In genomic region chr11:78961938-78962701, GRCh38 we compare ENCODE assay signal across 9 cellular contexts.
DNase-seq lines count a peak whose midpoint lies in the region; ATAC-seq and TF ChIP-seq lines count a peak whose summit lies in the region.
"Had no signal": no experiment of that assay in that cellular context is flagged by ENCODE, and none has a peak within 500 bp of the region (broad histone marks: within the 10 kb centered on the region; RNA-seq: fewer than 3 reads in every experiment).

No MANE protein-coding gene starts in this region.

- H4K91ac ChIP-seq in neuronal stem cell (ENCODE audit: low read depth, low read length, poor library complexity) = peak overlapping the region; percentile 75

- H3K23ac ChIP-seq in neuronal stem cell (ENCODE audit: low read depth, low read length, poor library complexity) = no peak overlapping the region

- H3K27me3 ChIP-seq in endodermal cell (ENCODE audit: control insufficient read depth, insufficient read depth, low read length, poor library complexity, severe bottlenecking) (no peaks in the 10 kb centered on the region), neuronal stem cell (ENCODE audit: control insufficient read depth in 3 of 3, insufficient read depth in 3 of 3, low read depth in 1 of 3, low read length in 3 of 3) (no peaks in the 10 kb centered on the region)

- peak overlapping the region; percentile 27 for H2AK5ac ChIP-seq in neuronal stem cell (ENCODE audit: low read depth, low read length)

- H2AFZ ChIP-seq in neuronal stem cell (ENCODE audit: low read length) = peak overlapping the region; percentile 90

- H3K27ac Mint-ChIP-seq in endodermal cell = peak overlapping the region; percentile 42
- H3K27ac Mint-ChIP-seq: stimulated activated memory B cell treated with anti-CD40 and anti-IgM and Interleukin-4, amounts not matched to agents 10 μg/mL and 1 μg/mL and 100 μg/mL, for 72 hours had no signal

- peak overlapping the region; percentile 85 for H3K4me2 ChIP-seq in neuronal stem cell (ENCODE audit: insufficient read depth, low read length, poor library complexity, severe bottlenecking)

- intact Hi-C loops in Right ventricle myocardium superior (cut with DNase I) = loop anchor here (5.0 kb wide), 1 partner anchor 315 kb away; no protein-coding TSS in a partner anchor

- H3K9me3 ChIP-seq in endodermal cell (ENCODE audit: control insufficient read depth, low read length) = no peaks in the 10 kb centered on the region
- H3K9me3 ChIP-seq in neuronal stem cell (replicated peaks in 1 of 2; ENCODE audit: control insufficient read depth in 2 of 2, insufficient read depth in 1 of 2, low read depth in 1 of 2, low read length in 2 of 2) = no peaks in the 10 kb centered on the region

- no peak overlapping the region for H2BK5ac ChIP-seq in neuronal stem cell (ENCODE audit: low read length)

- no peak overlapping the region for H3K4ac ChIP-seq in neuronal stem cell (ENCODE audit: low read length)

- H3K18ac ChIP-seq in neuronal stem cell (ENCODE audit: low read length) = peak overlapping the region; percentile 90

- no peaks in the 10 kb centered on the region for H3K36me3 ChIP-seq in endodermal cell (ENCODE audit: control insufficient read depth, insufficient read depth, low read length)
- H3K36me3 ChIP-seq in neuronal stem cell (replicated peaks in 1 of 2; ENCODE audit: control insufficient read depth in 2 of 2, insufficient read depth in 2 of 2, low read length in 2 of 2) = no peaks in the 10 kb centered on the region

- no peak overlapping the region for H4K8ac ChIP-seq in neuronal stem cell (ENCODE audit: low read depth, low read length)

- H3K27ac ChIP-seq in endodermal cell (ENCODE audit: low read depth, low read length) (peak overlapping the region; percentile 65), neuronal stem cell (replicated peaks; ENCODE audit: low read length) (no peak overlapping the region)

- peaks cover 27% of the 10 kb centered on the region for H3K4me1 Mint-ChIP-seq in endodermal cell
- H3K4me1 Mint-ChIP-seq: stimulated activated memory B cell treated with anti-CD40 and anti-IgM and Interleukin-4, amounts not matched to agents 10 μg/mL and 1 μg/mL and 100 μg/mL, for 72 hours had no signal

- H3K4me3 ChIP-seq in endodermal cell (ENCODE audit: low read length) = peak overlapping the region; percentile 28
- H3K4me3 ChIP-seq in neuronal stem cell (ENCODE audit: low read length in 2 of 2) = peak overlapping the region; percentile 51 to 78

- H2BK12ac ChIP-seq in neuronal stem cell (ENCODE audit: low read length) = no peak overlapping the region

- H3K36me3 Mint-ChIP-seq in endodermal cell (ENCODE audit: low read depth) = no peaks in the 10 kb centered on the region
- H3K36me3 Mint-ChIP-seq: stimulated activated memory B cell treated with anti-CD40 and anti-IgM and Interleukin-4, amounts not matched to agents 10 μg/mL and 1 μg/mL and 100 μg/mL, for 72 hours had no signal

- H2BK120ac ChIP-seq in neuronal stem cell (ENCODE audit: low read depth, low read length) = no peak overlapping the region

- H3K27me3 Mint-ChIP-seq in endodermal cell (ENCODE audit: insufficient read depth) = no peaks in the 10 kb centered on the region

- no peaks in the 10 kb centered on the region for H3K9me3 Mint-ChIP-seq in endodermal cell
- H3K9me3 Mint-ChIP-seq: stimulated activated memory B cell treated with anti-CD40 and anti-IgM and Interleukin-4, amounts not matched to agents 10 μg/mL and 1 μg/mL and 100 μg/mL, for 72 hours had no signal

- DNase-seq in ELR (ENCODE audit: low read depth) (peak; percentile 7), NCI-H2171 treated with DMSO at 0.1 percent for 48 hours (lab: John Stamatoyannopoulos, UW) (peak; percentile 97), endodermal cell (peak; percentile 94), neuronal stem cell (ENCODE audit: low spot score) (peak; percentile 85), MV-4-11 (lab: John Stamatoyannopoulos, UW) (no peak), UCSD-AML1 (lab: John Stamatoyannopoulos, UW; ENCODE audit: unreplicated experiment) (no peak), Right ventricle myocardium superior (no peak)

- H3K79me1 ChIP-seq in neuronal stem cell (ENCODE audit: low read depth, low read length) = no peaks in the 10 kb centered on the region

- 27 to 31% methylated on average over 15 to 35 of the region's 36 CpGs for WGBS in endodermal cell (ENCODE audit: insufficient coverage in 1 of 2, insufficient read length in 1 of 2), 2 experiments
- no CpG with 5 or more reads among the region's 36 CpGs for WGBS in neuronal stem cell (ENCODE audit: extremely low coverage in 2 of 2, insufficient read length in 2 of 2, insufficient replicate concordance in 1 of 2), 2 donors

- peak overlapping the region; percentile 54 for H3K4me3 Mint-ChIP-seq in endodermal cell
- H3K4me3 Mint-ChIP-seq: stimulated activated memory B cell treated with anti-CD40 and anti-IgM and Interleukin-4, amounts not matched to agents 10 μg/mL and 1 μg/mL and 100 μg/mL, for 72 hours had no signal

- no peak for TF ChIP-seq CTCF in endodermal cell (conservative IDR thresholded peaks at IDR 0.05)

- peak overlapping the region; percentile 22 for H2BK15ac ChIP-seq in neuronal stem cell (ENCODE audit: low read length)

- no peak overlapping the region for H3K14ac ChIP-seq in neuronal stem cell (ENCODE audit: low read length)

- ATAC-seq in HG03135 (IDR thresholded peaks at IDR 0.05; ENCODE audit: unreplicated experiment) = no peak
- ATAC-seq in Right ventricle myocardium superior (ENCODE audit: poor library complexity) = no peak
- ATAC-seq: stimulated activated memory B cell treated with anti-CD40 and anti-IgM and Interleukin-4, amounts not matched to agents 10 μg/mL and 1 μg/mL and 100 μg/mL, for 72 hours had no signal

- no peak overlapping the region for H3K9ac ChIP-seq in endodermal cell (ENCODE audit: extremely low read depth, low read length, poor library complexity, severe bottlenecking)
- H3K9ac ChIP-seq in neuronal stem cell (ENCODE audit: low read depth, low read length, poor library complexity) = peak overlapping the region; percentile 61

- peaks cover 6% of the 10 kb centered on the region for H3K4me1 ChIP-seq in endodermal cell (ENCODE audit: control insufficient read depth, insufficient read depth, low read length)
- peaks cover 12 to 14% of the 10 kb centered on the region in 2 donors for H3K4me1 ChIP-seq in neuronal stem cell (ENCODE audit: control insufficient read depth in 2 of 2, insufficient read depth in 1 of 2, low read depth in 1 of 2, low read length in 2 of 2)

Comparison
In these comparisons a context has a peak if more than half of its experiments do, and no peak if none do; other contexts are left out.
1. DNase-seq: peak in ELR (single experiment), NCI-H2171 treated with DMSO at 0.1 percent for 48 hours (single experiment), endodermal cell (single experiment) and neuronal stem cell (single experiment); none in MV-4-11 (single experiment), UCSD-AML1 (single experiment) and Right ventricle myocardium superior (single experiment).